Comparison of ENCODE assay signal across 8 cellular contexts in the genomic region with DNA sequence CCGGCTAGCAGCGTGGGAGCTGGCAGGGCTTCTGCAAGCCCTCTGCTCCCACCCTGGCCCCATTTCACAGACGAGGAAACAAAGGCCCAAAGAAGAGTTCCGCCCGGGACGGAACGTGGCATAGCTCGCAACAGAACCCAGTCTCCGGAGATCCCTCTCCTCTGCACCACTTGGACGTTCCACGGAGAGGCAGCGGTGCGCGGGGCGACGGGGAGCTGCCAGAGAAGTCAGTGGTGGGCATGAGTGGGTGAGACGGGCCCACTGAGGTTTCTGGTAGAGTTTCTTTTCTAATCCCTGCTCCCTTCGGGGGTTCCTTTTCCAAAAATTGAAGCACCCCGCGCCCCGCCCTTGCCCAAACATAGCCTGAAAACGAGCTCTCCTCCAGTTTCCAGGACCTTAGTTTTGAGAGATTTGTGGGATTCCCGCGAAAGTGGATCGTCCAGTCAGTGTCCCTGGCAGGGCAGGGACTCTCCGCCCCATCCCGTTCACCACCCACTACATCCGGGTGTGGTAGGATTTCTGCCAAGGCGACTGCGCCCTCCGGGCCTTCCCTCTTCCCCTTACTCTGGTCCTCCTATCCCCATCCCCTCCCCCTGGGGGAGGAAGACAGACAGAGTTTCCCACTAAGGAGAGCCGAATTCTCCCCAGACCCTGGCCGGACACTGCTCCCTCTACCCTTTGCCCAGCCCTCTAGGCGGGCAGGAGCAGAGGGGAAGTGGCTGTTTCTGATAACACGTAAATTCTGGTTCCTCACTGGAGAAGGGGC. TPM values are rescaled to one million over a fixed set of nuclear protein-coding genes. Genes with fewer than 3 reads are reported as not detected.
DNase-seq lines count a peak whose midpoint lies in the region; ATAC-seq and TF ChIP-seq lines count a peak whose summit lies in the region.

No MANE protein-coding gene starts in this region.

- no peak for TF ChIP-seq EP300 in neural cell (conservative IDR thresholded peaks at IDR 0.05; ENCODE audit: poor library complexity, severe bottlenecking)

- no peaks in the 10 kb centered on the region for H3K36me3 ChIP-seq in neural cell (ENCODE audit: insufficient read depth, low read length)

- TF ChIP-seq CTCF in VCaP (conservative IDR thresholded peaks at IDR 0.05) (no peak; the same call in none of the 2 replicates), fibroblast of villous mesenchyme (IDR thresholded peaks at IDR 0.05; ENCODE audit: insufficient read depth, low read depth, low read length) (no peak), neural cell (IDR thresholded peaks at IDR 0.05; ENCODE audit: poor library complexity, severe bottlenecking) (peak; percentile 22)

- no peaks in the 10 kb centered on the region for H3K27me3 ChIP-seq in neural cell (ENCODE audit: insufficient read depth, low read depth, low read length)

- no peak for TF ChIP-seq POLR2A in GM18505 (IDR thresholded peaks at IDR 0.05; ENCODE audit: borderline replicate concordance, extremely low read depth, insufficient read depth, insufficient read length)

- DNase-seq in ACHN: peak; percentile 37
- peak; percentile 59 for DNase-seq in fibroblast of villous mesenchyme (ENCODE audit: low read depth)
- no peak for DNase-seq in NCI-H2029 (lab: John Stamatoyannopoulos, UW)
- DNase-seq in NCI-H2081 treated with DMSO at 0.1 percent for 48 hours (lab: John Stamatoyannopoulos, UW): no peak

- TF ChIP-seq RAD21 in neural cell (conservative IDR thresholded peaks at IDR 0.05): peak; percentile 39

- no peaks in the 10 kb centered on the region for H3K9me2 ChIP-seq in neural cell (ENCODE audit: insufficient read depth, low read length)

- H3K4me2 ChIP-seq in neural cell (ENCODE audit: low read length): no peak overlapping the region

- H3K4me3 ChIP-seq in fibroblast of villous mesenchyme (ENCODE audit: low read depth, low read length) (peak overlapping the region; percentile 75), neural cell (ENCODE audit: low read length) (peak overlapping the region; percentile 87)

- H3K9me3 ChIP-seq in neural cell (ENCODE audit: low read length): no peaks in the 10 kb centered on the region

- peak overlapping the region; percentile 86 for H3K9ac ChIP-seq in neural cell (ENCODE audit: low read length)

- H4K20me1 ChIP-seq in neural cell (ENCODE audit: insufficient read depth): no peaks in the 10 kb centered on the region

- H2AFZ ChIP-seq in neural cell (ENCODE audit: low read depth, low read length): no peak overlapping the region

- H3K27ac ChIP-seq in VCaP: peak overlapping the region; percentile 91
- H3K27ac ChIP-seq in neural cell (ENCODE audit: low read length): peak overlapping the region; percentile 24

- H3F3A ChIP-seq in neural cell (ENCODE audit: insufficient read depth, low read length, poor library complexity, severe bottlenecking): no peaks in the 10 kb centered on the region

- ATAC-seq in GM18505 (IDR thresholded peaks at IDR 0.05; ENCODE audit: unreplicated experiment) (peak; percentile 16), HG03354 (IDR thresholded peaks at IDR 0.05; ENCODE audit: poor library complexity, severe bottlenecking, unreplicated experiment) (peak; percentile 29)

- peaks cover 35% of the 10 kb centered on the region for H3K79me2 ChIP-seq in neural cell (replicated peaks; ENCODE audit: insufficient read depth, low read length)

- in situ Hi-C loops in ACHN (cut with HindIII; ENCODE audit: low pct_ligation_motif_present, low pct_unique_long_range_greater_than_20kb, low sequenced_read_pairs): no loop called here

TF ChIP-seq in neural cell, 6 proteins besides CTCF, POLR2A, EP300 and RAD21:
- TF ChIP-seq SMC3 (conservative IDR thresholded peaks at IDR 0.05; ENCODE audit: poor library complexity) (peak; percentile 28), TAF1 (IDR thresholded peaks at IDR 0.05; ENCODE audit: low read depth) (peak; percentile 10)
- TF ChIP-seq, protein P1, sequence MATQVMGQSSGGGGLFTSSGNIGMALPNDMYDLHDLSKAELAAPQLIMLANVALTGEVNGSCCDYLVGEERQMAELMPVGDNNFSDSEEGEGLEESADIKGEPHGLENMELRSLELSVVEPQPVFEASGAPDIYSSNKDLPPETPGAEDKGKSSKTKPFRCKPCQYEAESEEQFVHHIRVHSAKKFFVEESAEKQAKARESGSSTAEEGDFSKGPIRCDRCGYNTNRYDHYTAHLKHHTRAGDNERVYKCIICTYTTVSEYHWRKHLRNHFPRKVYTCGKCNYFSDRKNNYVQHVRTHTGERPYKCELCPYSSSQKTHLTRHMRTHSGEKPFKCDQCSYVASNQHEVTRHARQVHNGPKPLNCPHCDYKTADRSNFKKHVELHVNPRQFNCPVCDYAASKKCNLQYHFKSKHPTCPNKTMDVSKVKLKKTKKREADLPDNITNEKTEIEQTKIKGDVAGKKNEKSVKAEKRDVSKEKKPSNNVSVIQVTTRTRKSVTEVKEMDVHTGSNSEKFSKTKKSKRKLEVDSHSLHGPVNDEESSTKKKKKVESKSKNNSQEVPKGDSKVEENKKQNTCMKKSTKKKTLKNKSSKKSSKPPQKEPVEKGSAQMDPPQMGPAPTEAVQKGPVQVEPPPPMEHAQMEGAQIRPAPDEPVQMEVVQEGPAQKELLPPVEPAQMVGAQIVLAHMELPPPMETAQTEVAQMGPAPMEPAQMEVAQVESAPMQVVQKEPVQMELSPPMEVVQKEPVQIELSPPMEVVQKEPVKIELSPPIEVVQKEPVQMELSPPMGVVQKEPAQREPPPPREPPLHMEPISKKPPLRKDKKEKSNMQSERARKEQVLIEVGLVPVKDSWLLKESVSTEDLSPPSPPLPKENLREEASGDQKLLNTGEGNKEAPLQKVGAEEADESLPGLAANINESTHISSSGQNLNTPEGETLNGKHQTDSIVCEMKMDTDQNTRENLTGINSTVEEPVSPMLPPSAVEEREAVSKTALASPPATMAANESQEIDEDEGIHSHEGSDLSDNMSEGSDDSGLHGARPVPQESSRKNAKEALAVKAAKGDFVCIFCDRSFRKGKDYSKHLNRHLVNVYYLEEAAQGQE (IDR thresholded peaks at IDR 0.05; ENCODE audit: borderline replicate concordance): no peak

RNA-seq across cellular contexts. Expression of gene NECTIN1, which starts 0.8 kb away (rescaled TPM):
- total RNA-seq in fibroblast of villous mesenchyme: 3.9 and 4.8 TPM in 2 replicates
- 5.6 and 8.1 TPM in 2 replicates for polyA plus RNA-seq in neural cell
- polyA minus RNA-seq in neural cell: 28.2 and 29.8 TPM in 2 replicates

Comparison
In these comparisons a context has a peak if more than half of its experiments do, and no peak if none do; other contexts are left out.
1. DNase-seq: peak in ACHN (single experiment) and fibroblast of villous mesenchyme (single experiment); none in NCI-H2029 (single experiment) and NCI-H2081 treated with DMSO at 0.1 percent for 48 hours (single experiment).